Comparison of ENCODE assay signal across 1 cellular context in the genomic region with DNA sequence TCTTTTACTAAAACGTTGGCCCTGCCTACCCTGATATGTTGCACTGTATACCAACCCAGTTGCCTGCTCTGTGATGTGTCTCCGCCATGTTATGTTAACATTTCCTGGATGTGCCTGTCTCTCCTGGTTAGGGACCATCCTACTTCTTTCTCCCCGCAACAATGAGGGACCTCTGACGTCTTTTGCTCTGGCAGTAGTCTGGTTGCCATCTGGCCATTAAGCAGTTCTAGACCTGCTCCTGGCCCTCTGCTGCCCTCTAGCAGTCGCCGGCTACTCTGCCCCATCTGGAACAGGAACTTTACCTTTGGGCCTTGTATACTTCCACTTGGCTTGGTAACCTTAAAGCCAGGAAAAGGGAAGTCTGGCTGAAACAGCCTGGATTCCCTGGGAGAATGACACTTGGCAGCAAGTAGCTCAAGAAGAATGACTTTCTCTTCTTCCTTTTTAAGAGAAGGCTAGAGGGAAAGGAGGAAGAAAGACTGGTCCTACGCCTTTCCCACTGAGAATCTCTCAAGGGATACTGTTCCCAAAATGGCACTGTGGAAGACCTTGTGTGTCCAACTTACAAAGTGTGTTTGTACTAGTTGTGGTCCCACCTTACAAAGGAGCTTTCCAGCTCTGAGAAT.
TF ChIP-seq lines count a peak whose summit lies in the region.

No MANE protein-coding gene starts in this region.

TF ChIP-seq in WTC11, 78 proteins besides CTCF, POLR2A, EP300 and RAD21 (continued from another document):
- TF ChIP-seq, protein P1, sequence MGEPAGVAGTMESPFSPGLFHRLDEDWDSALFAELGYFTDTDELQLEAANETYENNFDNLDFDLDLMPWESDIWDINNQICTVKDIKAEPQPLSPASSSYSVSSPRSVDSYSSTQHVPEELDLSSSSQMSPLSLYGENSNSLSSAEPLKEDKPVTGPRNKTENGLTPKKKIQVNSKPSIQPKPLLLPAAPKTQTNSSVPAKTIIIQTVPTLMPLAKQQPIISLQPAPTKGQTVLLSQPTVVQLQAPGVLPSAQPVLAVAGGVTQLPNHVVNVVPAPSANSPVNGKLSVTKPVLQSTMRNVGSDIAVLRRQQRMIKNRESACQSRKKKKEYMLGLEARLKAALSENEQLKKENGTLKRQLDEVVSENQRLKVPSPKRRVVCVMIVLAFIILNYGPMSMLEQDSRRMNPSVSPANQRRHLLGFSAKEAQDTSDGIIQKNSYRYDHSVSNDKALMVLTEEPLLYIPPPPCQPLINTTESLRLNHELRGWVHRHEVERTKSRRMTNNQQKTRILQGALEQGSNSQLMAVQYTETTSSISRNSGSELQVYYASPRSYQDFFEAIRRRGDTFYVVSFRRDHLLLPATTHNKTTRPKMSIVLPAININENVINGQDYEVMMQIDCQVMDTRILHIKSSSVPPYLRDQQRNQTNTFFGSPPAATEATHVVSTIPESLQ (CRISPR knock-in tag; IDR thresholded peaks at IDR 0.05): no peak
- TF ChIP-seq GTF2I (CRISPR knock-in tag; conservative IDR thresholded peaks at IDR 0.05) (no peak), RORB (CRISPR knock-in tag; IDR thresholded peaks at IDR 0.05) (no peak), SOX15 (CRISPR knock-in tag; IDR thresholded peaks at IDR 0.05) (no peak)
TF ChIP-seq in WTC11: peak in this region for 0.
